ENCODE assay signal across 32 cellular contexts in the genomic region with DNA sequence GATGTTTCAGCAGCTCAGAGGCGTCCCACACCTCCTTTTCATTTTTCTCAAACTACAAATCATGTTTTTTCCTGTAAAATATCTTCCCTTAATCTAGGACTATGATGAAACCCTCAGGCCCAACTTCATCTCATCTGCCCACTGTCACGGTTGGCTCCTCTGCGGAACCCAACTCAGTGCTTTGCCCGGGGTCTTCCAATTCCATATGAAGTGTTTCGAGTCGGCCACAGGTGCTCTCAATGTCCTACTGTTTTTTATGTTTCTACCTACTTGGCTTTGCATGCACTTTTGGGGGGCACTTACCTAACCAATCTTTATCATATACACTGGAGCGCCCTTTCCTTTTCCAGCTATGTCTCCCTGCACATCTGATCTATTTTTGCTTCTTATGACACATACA. TPM values are rescaled to one million over a fixed set of nuclear protein-coding genes. Genes with fewer than 3 reads are reported as not detected.
"Had no signal": no experiment of that assay in that cellular context is flagged by ENCODE, and none has a peak within 500 bp of the region (broad histone marks: within the 10 kb centered on the region; RNA-seq: fewer than 3 reads in every experiment).

No MANE protein-coding gene starts in this region.

- H3K9me3 ChIP-seq: ascending aorta, body of pancreas had no signal

- DNase-seq: activated CD4-positive, alpha-beta T cell treated with anti-CD3 and anti-CD28 coated beads for 36 hours; activated CD4-positive, alpha-beta T cell treated with anti-CD3 and anti-CD28 coated beads, Interleukin-2, amount 50 U/mL, for 1 hour; activated CD4-positive, CD25-positive, alpha-beta regulatory T cell; activated CD8-positive, alpha-beta T cell treated with anti-CD3 and anti-CD28 coated beads for 36 hours; activated effector memory CD4-positive, alpha-beta T cell treated with Interleukin-2 at 50 U/mL for 16 hours; activated naive CD4-positive, alpha-beta T cell; activated T-cell treated with anti-CD3 and anti-CD28 coated beads, Interleukin-2, amount 50 U/mL, for 24 hours; amniotic stem cell; body of pancreas; IMR-90; Kasumi-1; KBM-7; NCI-H1092; NCI-H1417; NCI-H1694; NCI-H2029; NCI-H2107; NCI-H2171 treated with DMSO at 0.1 percent for 48 hours; NCI-H345; NCI-H510A; NCI-H69; NK-92 treated with Interleukin-12 subunit alpha and Interleukin-12 subunit beta, amount 100 ng/mL, for 24 hours; OCI-M1; RPMI8226; T-cell; T-helper 2 cell; T1000 had no signal

- H3K4me3 ChIP-seq: ascending aorta, body of pancreas, SK-N-MC had no signal

- H3K27me3 ChIP-seq: ascending aorta, body of pancreas had no signal

- H3K36me3 ChIP-seq: ascending aorta had no signal

- H3K27ac ChIP-seq: body of pancreas, SK-N-MC had no signal

- ATAC-seq: activated CD4-positive, alpha-beta T cell treated with anti-CD3 and anti-CD28 coated beads for 36 hours; activated CD8-positive, alpha-beta T cell treated with anti-CD3 and anti-CD28 coated beads for 36 hours; body of pancreas; Panc1; Right ventricle myocardium inferior; T-cell had no signal

RNA-seq across cellular contexts. Expression of a gene that starts 28.1 kb away (rescaled TPM):
- total RNA-seq: activated CD8-positive, alpha-beta T cell treated with anti-CD3 and anti-CD28 coated beads for 36 hours; activated T-helper 1 cell treated with anti-CD3 and anti-CD28 coated beads, Interleukin-12 subunit alpha, Interleukin-12 subunit beta, Interleukin-2, Interleukin-4 antibody, amounts not matched to agents 30 ng/mL and 10 ng/mL and 1 ng/mL, durations not matched to agents 14 hours and 24 hours and 36 hours had no signal

RNA-seq across cellular contexts. Expression of a gene that starts 28.2 kb away (rescaled TPM):
- total RNA-seq: activated CD4-positive, alpha-beta T cell treated with anti-CD3 and anti-CD28 coated beads for 36 hours; activated CD8-positive, alpha-beta T cell treated with anti-CD3 and anti-CD28 coated beads for 36 hours; activated T-helper 1 cell treated with anti-CD3 and anti-CD28 coated beads, Interleukin-12 subunit alpha, Interleukin-12 subunit beta, Interleukin-2, Interleukin-4 antibody, amounts not matched to agents 30 ng/mL and 10 ng/mL and 1 ng/mL, durations not matched to agents 14 hours and 24 hours and 36 hours had no signal
